17 cellular contexts compared by ENCODE assay signal in the genomic region with DNA sequence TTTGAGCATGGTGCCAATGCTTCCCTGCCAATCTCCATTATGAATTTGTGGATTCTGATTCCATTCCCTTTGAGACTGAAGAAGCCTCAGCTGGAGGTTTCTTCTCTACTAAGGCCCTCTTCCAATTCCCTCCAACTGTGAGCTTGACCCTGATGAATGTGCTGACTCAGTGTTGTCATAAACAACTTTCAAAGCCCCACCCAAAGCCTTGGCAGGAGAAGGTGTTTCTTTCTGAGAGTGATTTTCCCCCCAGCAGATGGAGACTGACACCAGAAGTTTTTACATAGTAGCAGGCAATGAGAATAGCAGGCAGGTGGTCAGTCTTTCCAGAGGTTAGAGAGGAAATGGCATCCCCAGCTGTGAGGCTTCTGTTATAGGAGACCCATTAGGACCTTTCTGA. TPM values are rescaled to one million over a fixed set of nuclear protein-coding genes. Genes with fewer than 3 reads are reported as not detected.
DNase-seq lines count a peak whose midpoint lies in the region; ATAC-seq and TF ChIP-seq lines count a peak whose summit lies in the region.
"Had no signal": no experiment of that assay in that cellular context is flagged by ENCODE, and none has a peak within 500 bp of the region (broad histone marks: within the 10 kb centered on the region; RNA-seq: fewer than 3 reads in every experiment).

No MANE protein-coding gene starts in this region.

- no peaks in the 10 kb centered on the region for H3K27me3 Mint-ChIP-seq in endothelial cell (ENCODE audit: unreplicated experiment)
- H3K27me3 Mint-ChIP-seq: activated T-helper 17 cell treated with anti-CD3 and anti-CD28 coated beads, Interleukin-2, amount 50 U/mL, for 72 hours had no signal

- no peaks in the 10 kb centered on the region for H3K27me3 ChIP-seq in AG04450 (ENCODE audit: control insufficient read depth, insufficient read depth, low read length)
- H3K27me3 ChIP-seq: cardiac muscle cell, pancreas had no signal

- no peaks in the 10 kb centered on the region for H3K4me1 Mint-ChIP-seq in endothelial cell (ENCODE audit: unreplicated experiment)
- H3K4me1 Mint-ChIP-seq: activated T-helper 17 cell treated with anti-CD3 and anti-CD28 coated beads, Interleukin-2, amount 50 U/mL, for 72 hours; stimulated activated effector memory CD8-positive, alpha-beta T cell treated with anti-CD3 and anti-CD28 coated beads, Interleukin-12 subunit alpha, Interleukin-12 subunit beta, amount 100 ng/mL, for 72 hours had no signal

- TF ChIP-seq CTCF in AG04450 (IDR thresholded peaks at IDR 0.05; ENCODE audit: low read depth, low read length) (no peak), HEK293 (tag by site-specific recombination; IDR thresholded peaks at IDR 0.05) (no peak), cardiac fibroblast (IDR thresholded peaks at IDR 0.05; ENCODE audit: low read depth, low read length) (no peak), endothelial cell (IDR thresholded peaks at IDR 0.05; ENCODE audit: unreplicated experiment) (no peak), coronary artery (IDR thresholded peaks at IDR 0.05) (no peak)

- intact Hi-C loops in left colon (cut with DNase I, micrococcal nuclease): no loop called here

- peak; percentile 53 for ATAC-seq in left colon
- ATAC-seq in HG03439 (IDR thresholded peaks at IDR 0.05; ENCODE audit: unreplicated experiment): no peak
- no peak for ATAC-seq in HG03469 (IDR thresholded peaks at IDR 0.05; ENCODE audit: unreplicated experiment)
- ATAC-seq: activated T-helper 17 cell treated with anti-CD3 and anti-CD28 coated beads, Interleukin-2, amount 50 U/mL, for 72 hours; pancreas; stimulated activated effector memory CD8-positive, alpha-beta T cell treated with anti-CD3 and anti-CD28 coated beads, Interleukin-12 subunit alpha, Interleukin-12 subunit beta, amount 100 ng/mL, for 72 hours had no signal

- H3K4me3 ChIP-seq in AG04450 (ENCODE audit: low read depth, low read length) (no peak overlapping the region), HEK293 (ENCODE audit: low read depth, low read length) (no peak overlapping the region), cardiac fibroblast (replicated peaks in 1 of 2; ENCODE audit: low read depth in 2 of 2, low read length in 2 of 2) (no peak overlapping the region), coronary artery (no peak overlapping the region)
- H3K4me3 ChIP-seq: cardiac muscle cell, pancreas had no signal

- no peak overlapping the region for H3K4me3 Mint-ChIP-seq in endothelial cell (ENCODE audit: unreplicated experiment)
- H3K4me3 Mint-ChIP-seq: activated T-helper 17 cell treated with anti-CD3 and anti-CD28 coated beads, Interleukin-2, amount 50 U/mL, for 72 hours; stimulated activated effector memory CD8-positive, alpha-beta T cell treated with anti-CD3 and anti-CD28 coated beads, Interleukin-12 subunit alpha, Interleukin-12 subunit beta, amount 100 ng/mL, for 72 hours; T-helper 2 cell treated with Interferon-gamma antibody and Interleukin-4, amounts not matched to agents 5 μg/mL and 100 μg/mL, for 36 hours had no signal

- no peaks in the 10 kb centered on the region for H3K4me1 ChIP-seq in HEK293 (ENCODE audit: control insufficient read depth, insufficient read depth, low read length)
- H3K4me1 ChIP-seq: pancreas had no signal

- DNase-seq in AG04450 (ENCODE audit: low read depth, low spot score): no peak
- peak; percentile 52 to 59 for DNase-seq in cardiac fibroblast (ENCODE audit: low read depth in 2 of 2)
- no peak for DNase-seq in left colon
- DNase-seq in endothelial cell (ENCODE audit: low spot score): no peak
- DNase-seq in coronary artery (ENCODE audit: low spot score): no peak
- DNase-seq: activated CD4-positive, alpha-beta T cell treated with anti-CD3 and anti-CD28 coated beads, Interleukin-2, amount 50 U/mL, for 4 hours; DMS79 treated with DMSO at 0.1 percent for 48 hours; midbrain; NCI-H526 treated with DMSO at 0.1 percent for 48 hours; pancreas had no signal

- CTCF ChIA-PET in AG04450 (lab: Charles Lee): interaction anchor here (1.8 to 1.9 kb wide), 2 partner anchors 8 to 11 kb away, joined by 6 to 8 read pairs; no protein-coding TSS in a partner anchor
- CTCF ChIA-PET in HEK293 (lab: Yijun Ruan, JAX): interaction anchor here (0.9 to 1.2 kb wide), 2 partner anchors 9 to 13 kb away, joined by 3 to 4 read pairs; no protein-coding TSS in a partner anchor

- no peak overlapping the region for H3K27ac Mint-ChIP-seq in endothelial cell (ENCODE audit: unreplicated experiment)
- H3K27ac Mint-ChIP-seq: activated T-helper 17 cell treated with anti-CD3 and anti-CD28 coated beads, Interleukin-2, amount 50 U/mL, for 72 hours; stimulated activated effector memory CD8-positive, alpha-beta T cell treated with anti-CD3 and anti-CD28 coated beads, Interleukin-12 subunit alpha, Interleukin-12 subunit beta, amount 100 ng/mL, for 72 hours; T-helper 2 cell treated with Interferon-gamma antibody and Interleukin-4, amounts not matched to agents 5 μg/mL and 100 μg/mL, for 36 hours had no signal

- POLR2A ChIA-PET in AG04450 (lab: Yijun Ruan, JAX) (no interaction called here), HEK293 (lab: Yijun Ruan, JAX) (no interaction called here)

- H3K36me3 ChIP-seq in HEK293 (ENCODE audit: control insufficient read depth in 2 of 2, insufficient read depth in 1 of 2, low read length in 2 of 2): peaks cover 0 to 75% of the 10 kb centered on the region in 2 experiments
- H3K36me3 ChIP-seq: pancreas had no signal

- no peaks in the 10 kb centered on the region for H3K9me3 ChIP-seq in AG04450 (ENCODE audit: control insufficient read depth, insufficient read depth, low read length)
- H3K9me3 ChIP-seq in HEK293 (ENCODE audit: control insufficient read depth, insufficient read depth, low read depth, low read length): no peaks in the 10 kb centered on the region
- H3K9me3 ChIP-seq: pancreas had no signal

- H3K36me3 Mint-ChIP-seq in endothelial cell (ENCODE audit: low read depth, unreplicated experiment): peaks cover 6% of the 10 kb centered on the region
- H3K36me3 Mint-ChIP-seq: stimulated activated effector memory CD8-positive, alpha-beta T cell treated with anti-CD3 and anti-CD28 coated beads, Interleukin-12 subunit alpha, Interleukin-12 subunit beta, amount 100 ng/mL, for 72 hours had no signal

- H3K27ac ChIP-seq in AG04450 (ENCODE audit: low read depth, low read length) (peak overlapping the region; percentile 31), HEK293 (ENCODE audit: extremely low read depth, low read depth, low read length) (no peak overlapping the region), coronary artery (peak overlapping the region in 1 of 2 donors; percentile 22)
- H3K27ac ChIP-seq: cardiac muscle cell, pancreas had no signal

- no peaks in the 10 kb centered on the region for H3K9me3 Mint-ChIP-seq in endothelial cell (ENCODE audit: unreplicated experiment)
- H3K9me3 Mint-ChIP-seq: activated T-helper 17 cell treated with anti-CD3 and anti-CD28 coated beads, Interleukin-2, amount 50 U/mL, for 72 hours; stimulated activated effector memory CD8-positive, alpha-beta T cell treated with anti-CD3 and anti-CD28 coated beads, Interleukin-12 subunit alpha, Interleukin-12 subunit beta, amount 100 ng/mL, for 72 hours; T-helper 2 cell treated with Interferon-gamma antibody and Interleukin-4, amounts not matched to agents 5 μg/mL and 100 μg/mL, for 36 hours had no signal

TF ChIP-seq in HEK293, 187 proteins besides CTCF, POLR2A, EP300 and RAD21:
- no peak for TF ChIP-seq ZNF214 (tag by site-specific recombination; IDR thresholded peaks at IDR 0.05; ENCODE audit: borderline replicate concordance)
- peak; percentile 90 for TF ChIP-seq GLIS1 (tag by site-specific recombination; IDR thresholded peaks at IDR 0.05)
- 0 out of 2 replicates have a peak, but pooled peaks have one; percentile 33 for TF ChIP-seq KLF1 (tag by site-specific recombination; IDR thresholded peaks at IDR 0.05)

RNA-seq across cellular contexts. Expression of a gene that starts 53.1 kb away (rescaled TPM):
- polyA plus RNA-seq in AG04450 (2011; rRNA removed): 26.5 and 29.6 TPM in 2 replicates
- polyA minus RNA-seq in AG04450 (2011; rRNA and poly(A)+ RNA removed): 16.2 and 22.9 TPM in 2 replicates
- total RNA-seq in left colon: 10 to 100 TPM; 27.8 to 31.3 TPM
- 24.2 TPM for total RNA-seq in endothelial cell (ENCODE audit: unreplicated experiment)

Comparison
In these comparisons a context has a peak if more than half of its experiments do, and no peak if none do; other contexts are left out.
1. DNase-seq: peak in cardiac fibroblast (2 of 2); none in AG04450 (single experiment), left colon (0 of 2), endothelial cell (single experiment) and coronary artery (single experiment).